ENCODE assay signal across 16 cellular contexts in the genomic region with DNA sequence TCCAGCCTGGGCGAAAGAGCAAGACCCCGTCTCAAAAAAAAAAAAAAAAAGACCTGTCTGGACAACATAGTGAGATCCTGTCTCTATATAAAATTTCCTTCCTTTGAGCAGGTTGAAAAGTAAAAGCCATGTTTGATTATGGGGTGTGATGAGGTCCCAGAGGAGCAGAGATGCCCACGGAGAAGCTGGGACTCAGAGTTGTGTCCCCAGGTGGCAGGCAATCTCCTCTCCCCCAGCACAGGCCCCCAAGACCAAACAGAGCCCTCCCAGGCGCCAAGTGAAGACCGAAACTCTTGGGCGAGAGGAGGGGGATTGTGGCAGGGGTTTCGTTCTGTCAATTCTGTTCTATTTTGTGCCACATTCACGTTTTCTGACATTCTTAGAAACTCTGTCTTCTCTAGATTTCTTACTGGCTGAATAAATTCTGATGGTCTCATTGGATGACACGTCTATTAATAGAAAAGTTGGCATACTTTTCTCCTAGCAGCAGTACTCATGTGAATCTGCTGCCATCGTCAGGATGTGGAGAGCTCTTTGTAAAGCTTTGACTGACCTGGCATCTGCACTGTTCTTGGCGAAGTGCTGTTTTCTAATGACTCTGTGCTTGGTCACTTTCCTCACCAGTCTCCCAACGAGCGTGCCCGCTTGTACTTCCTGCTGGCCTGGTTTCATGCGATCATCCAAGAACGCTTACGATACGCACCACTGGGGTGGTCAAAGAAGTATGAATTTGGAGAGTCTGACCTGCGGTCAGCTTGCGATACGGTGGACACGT. TPM values are rescaled to one million over a fixed set of nuclear protein-coding genes. Genes with fewer than 3 reads are reported as not detected.
DNase-seq lines count a peak whose midpoint lies in the region; ATAC-seq, FAIRE-seq and TF ChIP-seq lines count a peak whose summit lies in the region.
"Had no signal": no experiment of that assay in that cellular context is flagged by ENCODE, and none has a peak within 500 bp of the region (broad histone marks: within the 10 kb centered on the region; RNA-seq: fewer than 3 reads in every experiment).

No MANE protein-coding gene starts in this region.

- POLR2A ChIA-PET in HEK293 (lab: Yijun Ruan, JAX) = interaction anchor here (0.6 kb wide), 1 partner anchor 143 kb away, joined by 3 read pairs; no protein-coding TSS in a partner anchor

- no peaks in the 10 kb centered on the region; the same call in 1 of the 2 replicates for H3K4me1 ChIP-seq in HEK293 (ENCODE audit: control insufficient read depth, insufficient read depth, low read length)
- peaks cover 36% of the 10 kb centered on the region for H3K4me1 ChIP-seq in left ventricle myocardium inferior
- H3K4me1 ChIP-seq in gastrocnemius medialis = peaks cover 22 to 26% of the 10 kb centered on the region in 2 donors

- DNase-seq in cerebellar cortex (ENCODE audit: low spot score) (peak; percentile 76), left ventricle myocardium inferior (no peak), gastrocnemius medialis (peak; percentile 62 to 65), H54 (ENCODE audit: insufficient read length, low spot score) (no peak)
- DNase-seq: activated CD4-positive, alpha-beta memory T cell treated with anti-CD3 and anti-CD28 coated beads, Interleukin-2, amount 10 ng/mL, durations not matched to agents 7 days and 5 days; activated T-cell treated with anti-CD3 and anti-CD28 coated beads, Interleukin-2, amount 50 U/mL, for 72 hours; NCI-H2107; NCI-H526 treated with DMSO at 0.1 percent for 48 hours; stimulated activated CD4-positive, alpha-beta T cell treated with anti-CD3 and anti-CD28 coated beads, Interleukin-2, amount 100 ng/mL, for 24 hours; SW 1271 had no signal

- no peak overlapping the region for H3K4me3 ChIP-seq in HEK293 (ENCODE audit: low read depth, low read length)
- H3K4me3 ChIP-seq in left ventricle myocardium inferior = peak overlapping the region; percentile 20
- no peak overlapping the region for H3K4me3 ChIP-seq in gastrocnemius medialis
- H3K4me3 ChIP-seq: cardiac muscle cell, lung had no signal

- TF ChIP-seq POLR2A in gastrocnemius medialis (IDR thresholded peaks at IDR 0.05) (no peak), H54 (IDR thresholded peaks at IDR 0.05; ENCODE audit: low read depth, low read length) (no peak)

- H3K9me3 ChIP-seq in HEK293 (ENCODE audit: control insufficient read depth, insufficient read depth, low read depth, low read length) (no peaks in the 10 kb centered on the region), left ventricle myocardium inferior (replicated peaks) (no peaks in the 10 kb centered on the region), gastrocnemius medialis (no peaks in the 10 kb centered on the region)

- no peak for FAIRE-seq in H54 (lab: Jason Lieb, UNC)

- H3K27me3 ChIP-seq in left ventricle myocardium inferior (ENCODE audit: low read depth) (no peaks in the 10 kb centered on the region), gastrocnemius medialis (no peaks in the 10 kb centered on the region)
- H3K27me3 ChIP-seq: cardiac muscle cell had no signal

- no peak overlapping the region for H3K27ac ChIP-seq in HEK293 (ENCODE audit: extremely low read depth, low read depth, low read length)
- H3K27ac ChIP-seq in left ventricle myocardium inferior (replicated peaks) = peak overlapping the region; percentile 78
- H3K27ac ChIP-seq in gastrocnemius medialis = peak overlapping the region; percentile 70 to 85 (median 82)
- H3K27ac ChIP-seq: cardiac muscle cell had no signal

- H3K36me3 ChIP-seq in HEK293 (ENCODE audit: control insufficient read depth in 2 of 2, insufficient read depth in 1 of 2, low read length in 2 of 2) (peaks cover 36 to 90% of the 10 kb centered on the region in 2 experiments), left ventricle myocardium inferior (peaks cover 89% of the 10 kb centered on the region), gastrocnemius medialis (peaks cover 2 to 79% of the 10 kb centered on the region in 2 donors)

- in situ Hi-C loops in gastrocnemius medialis (cut with MboI; ENCODE audit: low sequenced_read_pairs in 4 of 4) = loop anchor here (5.0 to 10.0 kb wide), 3 partner anchors 51 to 271 kb away; a partner anchor contains a TSS

- ATAC-seq in gastrocnemius medialis = peak; percentile 77 to 94
- ATAC-seq in HG03432 (IDR thresholded peaks at IDR 0.05; ENCODE audit: unreplicated experiment) = no peak
- no peak for ATAC-seq in GM21576 (IDR thresholded peaks at IDR 0.05; ENCODE audit: unreplicated experiment)
- ATAC-seq: activated T-cell treated with anti-CD3 and anti-CD28 coated beads, Interleukin-2, amount 50 U/mL, for 72 hours; Panc1 had no signal

- intact Hi-C loops in left ventricle myocardium inferior (cut with micrococcal nuclease) (no loop called here), gastrocnemius medialis (cut with DNase I; ENCODE audit: low total_unique reads) (loop anchor here (1.0 to 5.0 kb wide), 2 partner anchors 81 to 336 kb away; a partner anchor contains a TSS)

- TF ChIP-seq CTCF in HEK293 (tag by site-specific recombination; IDR thresholded peaks at IDR 0.05) (no peak), left ventricle myocardium inferior (IDR thresholded peaks at IDR 0.05; ENCODE audit: borderline replicate concordance) (peak; percentile 43), gastrocnemius medialis (IDR thresholded peaks at IDR 0.05 in 4 of 5, conservative IDR thresholded peaks at IDR 0.05 in 1 of 5) (peak in 2 of 5 experiments; percentile 9 to 23)

- CTCF ChIA-PET in HEK293 (lab: Yijun Ruan, JAX) = interaction anchor here (0.6 kb wide), 1 partner anchor 394 kb away, joined by 5 read pairs; no protein-coding TSS in a partner anchor

TF ChIP-seq in HEK293, 187 proteins besides CTCF, POLR2A, EP300 and RAD21:
- TF ChIP-seq YY1 (tag by site-specific recombination; IDR thresholded peaks at IDR 0.05) (no peak), ZNF121 (tag by site-specific recombination; IDR thresholded peaks at IDR 0.05) (0 out of 2 replicates have a peak, but pooled peaks have one; percentile 30)

RNA-seq across cellular contexts. Expression of a gene that starts 43.4 kb away (rescaled TPM):
- 423 TPM for total RNA-seq in left ventricle myocardium inferior
- 100 to 1,000 TPM; 227 to 609 (median 488) TPM for total RNA-seq in gastrocnemius medialis

Comparison
In these comparisons a context has a peak if more than half of its experiments do, and no peak if none do; other contexts are left out.
1. DNase-seq: peak in cerebellar cortex (single experiment) and gastrocnemius medialis (2 of 2); none in left ventricle myocardium inferior (single experiment) and H54 (single experiment).
2. ATAC-seq: peak in gastrocnemius medialis (2 of 2); none in HG03432 (single experiment) and GM21576 (single experiment).